In the genomic region with DNA sequence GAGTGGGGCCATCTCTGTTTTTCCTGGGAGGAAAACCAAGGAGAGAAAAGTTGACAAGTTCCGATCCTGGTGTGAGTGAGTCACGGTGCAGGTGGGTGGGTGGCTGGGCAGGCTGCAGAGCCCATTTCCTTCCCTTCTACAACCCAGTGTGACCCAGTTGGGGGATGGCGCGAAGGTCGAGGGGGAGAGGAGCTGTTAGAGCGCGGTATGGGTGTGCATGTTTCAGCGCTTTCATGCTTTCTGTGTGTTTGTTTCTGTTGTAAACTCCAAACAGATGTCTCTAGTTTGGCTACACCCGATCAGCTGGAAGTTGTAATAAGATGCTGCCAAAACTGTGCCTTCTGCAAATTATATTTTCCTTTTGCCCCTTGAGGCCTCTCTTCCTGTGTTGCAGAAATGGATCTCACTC, we compare ENCODE assay signal across 9 cellular contexts. TPM values are rescaled to one million over a fixed set of nuclear protein-coding genes. Genes with fewer than 3 reads are reported as not detected.
DNase-seq lines count a peak whose midpoint lies in the region; ATAC-seq and TF ChIP-seq lines count a peak whose summit lies in the region.
"Had no signal": no experiment of that assay in that cellular context is flagged by ENCODE, and none has a peak within 500 bp of the region (broad histone marks: within the 10 kb centered on the region; RNA-seq: fewer than 3 reads in every experiment).

No MANE protein-coding gene starts in this region.

- no peak for TF ChIP-seq CTCF in left ventricle myocardium inferior (IDR thresholded peaks at IDR 0.05; ENCODE audit: borderline replicate concordance)
- TF ChIP-seq CTCF in type B pancreatic cell (conservative IDR thresholded peaks at IDR 0.05): no peak

- H3K4me3 Mint-ChIP-seq in activated naive CD4-positive, alpha-beta T cell treated with anti-CD3 and anti-CD28 coated beads, Interleukin-2, amount 50 U/mL, for 24 hours: peak overlapping the region; percentile 67
- H3K4me3 Mint-ChIP-seq in T-helper 17 cell (peak overlapping the region; percentile 63), type B pancreatic cell (peak overlapping the region; percentile 93)

- H3K27me3 ChIP-seq in left ventricle myocardium inferior (ENCODE audit: low read depth): no peaks in the 10 kb centered on the region

- peak overlapping the region; percentile 97 for H3K27ac ChIP-seq in left ventricle myocardium inferior (replicated peaks)

- peaks cover 70% of the 10 kb centered on the region for H3K4me1 ChIP-seq in left ventricle myocardium inferior

- H3K9me3 ChIP-seq in T-helper 17 cell (ENCODE audit: control insufficient read depth, low read length, poor library complexity, severe bottlenecking) (no peaks in the 10 kb centered on the region), left ventricle myocardium inferior (replicated peaks) (no peaks in the 10 kb centered on the region)

- peaks cover 8% of the 10 kb centered on the region for H3K36me3 ChIP-seq in left ventricle myocardium inferior

- H3K36me3 Mint-ChIP-seq in activated naive CD4-positive, alpha-beta T cell treated with anti-CD3 and anti-CD28 coated beads, Interleukin-2, amount 50 U/mL, for 24 hours: no peaks in the 10 kb centered on the region
- H3K36me3 Mint-ChIP-seq in T-helper 17 cell (ENCODE audit: low read depth): no peaks in the 10 kb centered on the region
- H3K36me3 Mint-ChIP-seq in type B pancreatic cell: no peaks in the 10 kb centered on the region

- H3K4me1 Mint-ChIP-seq in activated naive CD4-positive, alpha-beta T cell treated with anti-CD3 and anti-CD28 coated beads, Interleukin-2, amount 50 U/mL, for 24 hours: peaks cover 45% of the 10 kb centered on the region
- H3K4me1 Mint-ChIP-seq in T-helper 17 cell: peaks cover 28% of the 10 kb centered on the region
- peaks cover 42% of the 10 kb centered on the region for H3K4me1 Mint-ChIP-seq in type B pancreatic cell (ENCODE audit: unreplicated experiment)

- H3K27me3 Mint-ChIP-seq in activated naive CD4-positive, alpha-beta T cell treated with anti-CD3 and anti-CD28 coated beads, Interleukin-2, amount 50 U/mL, for 24 hours: peaks cover 6% of the 10 kb centered on the region
- peaks cover 5% of the 10 kb centered on the region for H3K27me3 Mint-ChIP-seq in T-helper 17 cell
- H3K27me3 Mint-ChIP-seq in type B pancreatic cell: peaks cover 43% of the 10 kb centered on the region

- no peak for ATAC-seq in T-helper 17 cell

- no peaks in the 10 kb centered on the region for H3K9me3 Mint-ChIP-seq in activated naive CD4-positive, alpha-beta T cell treated with anti-CD3 and anti-CD28 coated beads, Interleukin-2, amount 50 U/mL, for 24 hours
- H3K9me3 Mint-ChIP-seq in type B pancreatic cell: no peaks in the 10 kb centered on the region

- intact Hi-C loops in left ventricle myocardium inferior (cut with micrococcal nuclease): loop anchor here (10.0 kb wide), 1 partner anchor 835 kb away; no protein-coding TSS in a partner anchor

- DNase-seq in activated naive CD4-positive, alpha-beta T cell treated with anti-CD3 and anti-CD28 coated beads, Interleukin-2, amount 50 U/mL, for 16 hours: no peak
- DNase-seq in T-helper 17 cell (no peak), left ventricle myocardium inferior (peak; percentile 48), type B pancreatic cell (ENCODE audit: extremely low spot score, unreplicated experiment) (no peak), NOMO-1 treated with DMSO at 0.1 percent for 48 hours (lab: John Stamatoyannopoulos, UW; ENCODE audit: unreplicated experiment) (no peak), anterior cingulate cortex (lab: John Stamatoyannopoulos, UW) (no peak)
- DNase-seq in activated CD4-positive, alpha-beta T cell treated with anti-CD3 and anti-CD28 coated beads for 48 hours: no peak
- DNase-seq: mammary epithelial cell had no signal

- peak overlapping the region; percentile 93 for H3K4me3 ChIP-seq in left ventricle myocardium inferior

- peak overlapping the region; percentile 51 for H3K27ac Mint-ChIP-seq in activated naive CD4-positive, alpha-beta T cell treated with anti-CD3 and anti-CD28 coated beads, Interleukin-2, amount 50 U/mL, for 24 hours
- H3K27ac Mint-ChIP-seq in T-helper 17 cell: peak overlapping the region; percentile 63
- H3K27ac Mint-ChIP-seq in type B pancreatic cell: peak overlapping the region; percentile 0

RNA-seq across cellular contexts. Expression of gene FAM43A, which starts 3.8 kb away (rescaled TPM):
- total RNA-seq in T-helper 17 cell (1 to 10 TPM; 2.9 to 5.5 TPM), left ventricle myocardium inferior (18.0 TPM), type B pancreatic cell (ENCODE audit: low replicate concordance) (9.3 and 13.9 TPM in 2 replicates)

RNA-seq across cellular contexts. Expression of gene LSG1, which starts 17.5 kb away (rescaled TPM):
- 10 to 100 TPM; 42.0 to 52.6 TPM for total RNA-seq in T-helper 17 cell
- 23.4 TPM for total RNA-seq in left ventricle myocardium inferior
- 43.8 and 45.3 TPM in 2 replicates for total RNA-seq in type B pancreatic cell (ENCODE audit: low replicate concordance)

RNA-seq across cellular contexts. Expression of gene TMEM44, which starts 56.3 kb away (rescaled TPM):
- total RNA-seq in T-helper 17 cell (under 1 TPM; 0.87 to 0.94 TPM), left ventricle myocardium inferior (7.5 TPM), type B pancreatic cell (ENCODE audit: low replicate concordance) (7.9 and 22.8 TPM in 2 replicates)

Comparison
In these comparisons a context has a peak if more than half of its experiments do, and no peak if none do; other contexts are left out.
1. H3K27ac Mint-ChIP-seq: peak in every context shown above with its lines; median percentile 63 in T-helper 17 cell; 51 in activated naive CD4-positive, alpha-beta T cell treated with anti-CD3 and anti-CD28 coated beads, Interleukin-2, amount 50 U/mL, for 24 hours; 0 in type B pancreatic cell.